In genomic region chr2:176127769-176128072, GRCh38 we compare ENCODE assay signal across 18 cellular contexts. TPM values are rescaled to one million over a fixed set of nuclear protein-coding genes. Genes with fewer than 3 reads are reported as not detected.
DNase-seq lines count a peak whose midpoint lies in the region; ATAC-seq and TF ChIP-seq lines count a peak whose summit lies in the region.
"Had no signal": no experiment of that assay in that cellular context is flagged by ENCODE, and none has a peak within 500 bp of the region (broad histone marks: within the 10 kb centered on the region; RNA-seq: fewer than 3 reads in every experiment).

No MANE protein-coding gene starts in this region.

- TF ChIP-seq CTCF in WTC11 (IDR thresholded peaks at IDR 0.05): no peak
- TF ChIP-seq CTCF in kidney epithelial cell (IDR thresholded peaks at IDR 0.05; ENCODE audit: insufficient read depth, low read length, poor library complexity, severe bottlenecking): no peak
- TF ChIP-seq CTCF in uterus (IDR thresholded peaks at IDR 0.05): peak in 1 of 4 experiments; percentile 3

- POLR2A ChIA-PET in WTC11 (lab: Charles Lee): no interaction called here

- no peaks in the 10 kb centered on the region for H3K9me3 ChIP-seq in uterus
- H3K9me3 ChIP-seq: right lobe of liver had no signal

- CTCF ChIA-PET in activated naive CD4-positive, alpha-beta T cell treated with anti-CD3 and anti-CD28 coated beads, Interleukin-2, amount 10 ng/mL, durations not matched to agents 7 days and 5 days (lab: Charles Lee): interaction anchor here (0.8 to 4.2 kb wide), 21 partner anchors 12 to 524 kb away, joined by 3 to 25 read pairs (median 4); partner anchors contain the start of gene HOXD4
- CTCF ChIA-PET in activated naive CD4-positive, alpha-beta T cell treated with anti-CD3 and anti-CD28 coated beads for 36 hours (lab: Charles Lee): interaction anchor here (0.6 to 4.4 kb wide), 22 partner anchors 11 to 1021 kb away, joined by 3 to 54 read pairs (median 4); partner anchors contain the start of gene HOXD4
- CTCF ChIA-PET in WTC11 (lab: Charles Lee): interaction anchor here (0.7 to 3.2 kb wide), 11 partner anchors 9 to 1034 kb away, joined by 3 to 21 read pairs (median 7); no protein-coding TSS in a partner anchor

- H3K4me3 ChIP-seq in kidney epithelial cell (ENCODE audit: low read depth, low read length) (peak overlapping the region; percentile 67), uterus (peak overlapping the region; percentile 62 to 78)
- H3K4me3 ChIP-seq: hepatocyte, right lobe of liver had no signal

- H3K27ac ChIP-seq in uterus: peak overlapping the region; percentile 98 to 99
- H3K27ac ChIP-seq: hepatocyte, right lobe of liver had no signal

- no peak overlapping the region for H3K4me3 Mint-ChIP-seq in activated naive CD4-positive, alpha-beta T cell treated with anti-CD3 and anti-CD28 coated beads, Interleukin-2, amount 10 ng/mL, durations not matched to agents 7 days and 5 days
- H3K4me3 Mint-ChIP-seq in activated naive CD4-positive, alpha-beta T cell treated with anti-CD3 and anti-CD28 coated beads for 36 hours: no peak overlapping the region
- H3K4me3 Mint-ChIP-seq in WTC11: 0 out of 2 replicates have a peak overlapping the region, but pooled peaks have one; percentile 59

- peaks cover 95% of the 10 kb centered on the region for H3K27me3 Mint-ChIP-seq in activated naive CD4-positive, alpha-beta T cell treated with anti-CD3 and anti-CD28 coated beads, Interleukin-2, amount 10 ng/mL, durations not matched to agents 7 days and 5 days
- H3K27me3 Mint-ChIP-seq in activated naive CD4-positive, alpha-beta T cell treated with anti-CD3 and anti-CD28 coated beads for 36 hours (ENCODE audit: low read depth): peaks cover 70% of the 10 kb centered on the region
- peaks cover 98% of the 10 kb centered on the region for H3K27me3 Mint-ChIP-seq in WTC11 (ENCODE audit: low read depth)

- no peaks in the 10 kb centered on the region for H3K36me3 ChIP-seq in kidney epithelial cell (ENCODE audit: control insufficient read depth, insufficient read depth, low read length)
- no peaks in the 10 kb centered on the region for H3K36me3 ChIP-seq in uterus
- H3K36me3 ChIP-seq: right lobe of liver had no signal

- no peak for TF ChIP-seq POLR2A in uterus (IDR thresholded peaks at IDR 0.05)

- H3K27ac Mint-ChIP-seq in activated naive CD4-positive, alpha-beta T cell treated with anti-CD3 and anti-CD28 coated beads, Interleukin-2, amount 10 ng/mL, durations not matched to agents 7 days and 5 days: peak overlapping the region; percentile 82
- H3K27ac Mint-ChIP-seq in activated naive CD4-positive, alpha-beta T cell treated with anti-CD3 and anti-CD28 coated beads for 36 hours: no peak overlapping the region
- H3K27ac Mint-ChIP-seq in WTC11: no peak overlapping the region

- intact Hi-C loops in activated naive CD4-positive, alpha-beta T cell treated with anti-CD3 and anti-CD28 coated beads for 36 hours (cut with micrococcal nuclease): loop anchor here (1.0 to 2.0 kb wide), 6 partner anchors 17 to 1022 kb away; no protein-coding TSS in a partner anchor
- intact Hi-C loops in uterus (cut with DNase I; ENCODE audit: low total_unique reads): loop anchor here (5.0 to 10.0 kb wide), 3 partner anchors 510 to 1137 kb away; partner anchors contain the start of gene NFE2L2

- ATAC-seq in WTC11: no peak
- ATAC-seq: activated CD4-positive, CD25-positive, alpha-beta regulatory T cell treated with anti-CD3 and anti-CD28 coated beads, Interleukin-2, amount 50 U/mL, for 24 hours; activated naive CD8-positive, alpha-beta T cell treated with anti-CD3 and anti-CD28 coated beads, Interleukin-2, amount 50 U/mL, for 24 hours had no signal

- no peak for DNase-seq in activated naive CD4-positive, alpha-beta T cell treated with anti-CD3 and anti-CD28 coated beads, Interleukin-2, amount 10 ng/mL, durations not matched to agents 7 days and 5 days
- no peak for DNase-seq in activated naive CD4-positive, alpha-beta T cell treated with anti-CD3 and anti-CD28 coated beads for 36 hours
- DNase-seq in WTC11 (ENCODE audit: low spot score) (no peak), kidney epithelial cell (ENCODE audit: low read depth) (no peak), uterus (no peak), C1 segment of cervical spinal cord (lab: John Stamatoyannopoulos, UW) (no peak), SK-N-DZ (ENCODE audit: low spot score) (no peak)
- DNase-seq in stimulated activated CD4-positive, alpha-beta T cell treated with anti-CD3 and anti-CD28 coated beads, Interleukin-2, amount 100 ng/mL, for 24 hours: no peak
- DNase-seq: NCI-H187 treated with DMSO at 0.1 percent for 48 hours, SHP77 treated with DMSO at 0.1 percent for 48 hours had no signal

- H3K4me1 ChIP-seq in uterus: no peaks in the 10 kb centered on the region

- peaks cover 28% of the 10 kb centered on the region for H3K4me1 Mint-ChIP-seq in activated naive CD4-positive, alpha-beta T cell treated with anti-CD3 and anti-CD28 coated beads, Interleukin-2, amount 10 ng/mL, durations not matched to agents 7 days and 5 days
- peaks cover 27% of the 10 kb centered on the region for H3K4me1 Mint-ChIP-seq in activated naive CD4-positive, alpha-beta T cell treated with anti-CD3 and anti-CD28 coated beads for 36 hours (ENCODE audit: low read depth)
- H3K4me1 Mint-ChIP-seq in WTC11: peaks cover 27% of the 10 kb centered on the region

- peaks cover 6% of the 10 kb centered on the region for H3K36me3 Mint-ChIP-seq in activated naive CD4-positive, alpha-beta T cell treated with anti-CD3 and anti-CD28 coated beads, Interleukin-2, amount 10 ng/mL, durations not matched to agents 7 days and 5 days
- no peaks in the 10 kb centered on the region for H3K36me3 Mint-ChIP-seq in activated naive CD4-positive, alpha-beta T cell treated with anti-CD3 and anti-CD28 coated beads for 36 hours (ENCODE audit: low read depth)
- peaks cover 4% of the 10 kb centered on the region; the same call in 1 of the 2 replicates for H3K36me3 Mint-ChIP-seq in WTC11

- H3K27me3 ChIP-seq in kidney epithelial cell (ENCODE audit: control insufficient read depth, insufficient read depth, low read length) (no peaks in the 10 kb centered on the region), uterus (no peaks in the 10 kb centered on the region)

- no peaks in the 10 kb centered on the region for H3K9me3 Mint-ChIP-seq in activated naive CD4-positive, alpha-beta T cell treated with anti-CD3 and anti-CD28 coated beads, Interleukin-2, amount 10 ng/mL, durations not matched to agents 7 days and 5 days
- H3K9me3 Mint-ChIP-seq in activated naive CD4-positive, alpha-beta T cell treated with anti-CD3 and anti-CD28 coated beads for 36 hours: no peaks in the 10 kb centered on the region
- no peaks in the 10 kb centered on the region for H3K9me3 Mint-ChIP-seq in WTC11
- H3K9me3 Mint-ChIP-seq: activated naive CD8-positive, alpha-beta T cell treated with anti-CD3 and anti-CD28 coated beads, Interleukin-2, amount 50 U/mL, for 24 hours had no signal

TF ChIP-seq in WTC11, 78 proteins besides CTCF, POLR2A, EP300 and RAD21 (continues in another document):
- no peak for TF ChIP-seq CREM (CRISPR knock-in tag; IDR thresholded peaks at IDR 0.05)

RNA-seq across cellular contexts. Expression of gene HOXD8, which starts 1.8 kb away (rescaled TPM):
- not detected for total RNA-seq in activated naive CD4-positive, alpha-beta T cell treated with anti-CD3 and anti-CD28 coated beads for 36 hours
- total RNA-seq in WTC11 (2021) (not detected in 3 replicates), kidney epithelial cell (18.1 and 22.5 TPM in 2 replicates), uterus (10 to 100 TPM; 25.8 to 75.6 (median 48.0) TPM)
- 28.1 and 35.4 TPM in 2 replicates for polyA plus RNA-seq in SK-N-DZ (2014; cell fraction: cytosol; rRNA removed)
- polyA plus RNA-seq in SK-N-DZ (2014; cell fraction: nucleus; rRNA removed): 28.0 and 35.7 TPM in 2 replicates
- total RNA-seq: IMR-90, occipital lobe had no signal
- polyA plus RNA-seq: hepatocyte, IMR-90 had no signal

RNA-seq across cellular contexts. Expression of gene HOXD9, which starts 5.2 kb away (rescaled TPM):
- total RNA-seq in activated naive CD4-positive, alpha-beta T cell treated with anti-CD3 and anti-CD28 coated beads for 36 hours: not detected
- total RNA-seq in WTC11 (2021) (not detected in 3 replicates), kidney epithelial cell (11.6 and 12.2 TPM in 2 replicates), uterus (10 to 100 TPM in 3 of 4 donors, 1 to 10 TPM in 1; 3.8 to 78.1 (median 46.4) TPM)
- 20.1 and 20.4 TPM in 2 replicates for polyA plus RNA-seq in SK-N-DZ (2014; cell fraction: cytosol; rRNA removed)
- polyA plus RNA-seq in SK-N-DZ (2014; cell fraction: nucleus; rRNA removed): 15.7 and 22.6 TPM in 2 replicates
- total RNA-seq: cardiac septum, IMR-90, occipital lobe had no signal
- polyA plus RNA-seq: IMR-90 had no signal

RNA-seq across cellular contexts. Expression of gene HOXD10, which starts 11.1 kb away (rescaled TPM):
- not detected for total RNA-seq in activated naive CD4-positive, alpha-beta T cell treated with anti-CD3 and anti-CD28 coated beads for 36 hours
- total RNA-seq in WTC11 (2021) (not detected in 3 replicates), kidney epithelial cell (5.1 and 5.6 TPM in 2 replicates), uterus (10 to 100 TPM in 3 of 4 donors, 1 to 10 TPM in 1; 6.8 to 81.0 (median 53.6) TPM)
- polyA plus RNA-seq in SK-N-DZ (2014; cell fraction: cytosol; rRNA removed): 8.5 and 8.7 TPM in 2 replicates
- 5.2 and 6.5 TPM in 2 replicates for polyA plus RNA-seq in SK-N-DZ (2014; cell fraction: nucleus; rRNA removed)
- total RNA-seq: G401, IMR-90, occipital lobe, right lobe of liver had no signal
- polyA plus RNA-seq: IMR-90 had no signal

RNA-seq across cellular contexts. Expression of gene HOXD11, which starts 20.6 kb away (rescaled TPM):
- not detected for total RNA-seq in activated naive CD4-positive, alpha-beta T cell treated with anti-CD3 and anti-CD28 coated beads for 36 hours
- not detected in 3 replicates for total RNA-seq in WTC11 (2021)
- 5.4 and 16.3 TPM in 2 replicates for total RNA-seq in kidney epithelial cell
- 10 to 100 TPM in 1 of 4 donors, 1 to 10 TPM in 1, under 1 TPM in 1, not detected in 1; 0.88 to 34.6 (median 8.6) TPM for total RNA-seq in uterus
- polyA plus RNA-seq in SK-N-DZ (2014; cell fraction: cytosol; rRNA removed): 0.55 and 1.6 TPM in 2 replicates
- polyA plus RNA-seq in SK-N-DZ (2014; cell fraction: nucleus; rRNA removed): 0.55 TPM in 1 of 2 replicates, not detected in the other
- total RNA-seq: cardiac septum, G401, IMR-90, occipital lobe, right lobe of liver had no signal
- polyA plus RNA-seq: IMR-90 had no signal

RNA-seq across cellular contexts. Expression of gene HOXD4, which starts 23.6 kb away (rescaled TPM):
- total RNA-seq in activated naive CD4-positive, alpha-beta T cell treated with anti-CD3 and anti-CD28 coated beads for 36 hours: not detected
- total RNA-seq in WTC11 (2021) (not detected in 3 replicates), kidney epithelial cell (5.4 and 13.8 TPM in 2 replicates), uterus (10 to 100 TPM in 2 of 4 donors, 1 to 10 TPM in 2; 6.8 to 41.6 (median 13.0) TPM)
- 2.6 and 11.6 TPM in 2 replicates for polyA plus RNA-seq in SK-N-DZ (2014; cell fraction: cytosol; rRNA removed)
- polyA plus RNA-seq in SK-N-DZ (2014; cell fraction: nucleus; rRNA removed): 47.5 and 55.4 TPM in 2 replicates
- total RNA-seq: IMR-90, occipital lobe, right lobe of liver had no signal
- polyA plus RNA-seq: hepatocyte, IMR-90 had no signal

Comparison
In these comparisons a context has a peak if more than half of its experiments do, and no peak if none do; other contexts are left out.
1. RNA of gene HOXD8, which starts 1.8 kb away (total RNA-seq): 25.8 to 75.6 TPM in uterus and 18.1 to 22.5 TPM in kidney epithelial cell; not detected in WTC11 and not detected in activated naive CD4-positive, alpha-beta T cell treated with anti-CD3 and anti-CD28 coated beads for 36 hours; every median in the first group is over 10 times any median in the second.